In the genomic region with DNA sequence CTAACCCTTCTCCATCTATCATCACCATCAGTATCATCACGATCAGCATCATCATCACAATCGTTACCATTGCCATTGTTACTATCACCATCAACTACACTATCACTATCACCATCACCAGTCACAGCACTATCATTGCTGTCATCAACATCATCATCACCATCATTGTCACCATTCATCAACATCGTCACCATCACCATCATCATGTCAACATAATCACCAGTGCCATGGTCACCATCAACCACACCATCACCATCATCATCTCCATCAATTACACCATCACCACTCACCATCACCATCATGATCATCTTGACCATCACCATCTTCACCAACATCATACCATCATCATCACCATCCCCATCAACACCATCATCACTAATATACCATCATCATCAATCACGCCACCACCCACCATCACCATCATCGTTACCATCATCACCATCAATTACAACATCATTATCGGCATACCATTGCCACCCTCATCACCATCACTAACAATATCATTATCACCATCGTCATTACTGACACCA, we compare ENCODE assay signal across 15 cellular contexts.
A peak's percentile ranks its signal among the peaks of the same experiment; 100 is the strongest.
DNase-seq lines count a peak whose midpoint lies in the region; ATAC-seq and TF ChIP-seq lines count a peak whose summit lies in the region.
"Had no signal": no experiment of that assay in that cellular context is flagged by ENCODE, and none has a peak within 500 bp of the region (broad histone marks: within the 10 kb centered on the region; RNA-seq: fewer than 3 reads in every experiment).

No MANE protein-coding gene starts in this region.

- POLR2A ChIA-PET in HEK293 (lab: Yijun Ruan, JAX) = no interaction called here

- H3K27me3 ChIP-seq in SJSA1 (replicated peaks) (no peaks in the 10 kb centered on the region), osteoblast (ENCODE audit: insufficient read depth, low read length) (no peaks in the 10 kb centered on the region)
- H3K27me3 ChIP-seq: BE2C had no signal

- H3K27ac ChIP-seq in HEK293 (ENCODE audit: extremely low read depth, low read depth, low read length) (no peak overlapping the region), SJSA1 (0 out of 2 replicates have a peak overlapping the region, but pooled peaks have one; percentile 86), osteoblast (ENCODE audit: low read depth, low read length) (no peak overlapping the region)
- H3K27ac ChIP-seq: C4-2B, HL-60 had no signal

- peaks cover 47% of the 10 kb centered on the region for H3K79me2 ChIP-seq in osteoblast (ENCODE audit: insufficient read depth, low read length)

- DNase-seq in SJSA1 (ENCODE audit: low read depth in 1 of 2, low spot score in 2 of 2) (no peak), osteoblast (ENCODE audit: insufficient read length, low spot score, missing footprints) (peak; percentile 38), medulla oblongata (ENCODE audit: extremely low spot score) (no peak)
- no peak for DNase-seq in stimulated activated naive CD8-positive, alpha-beta T cell treated with anti-CD3 and anti-CD28 coated beads, Interleukin-15, Interleukin-2, amounts not matched to agents 100 U/mL and 50 U/mL, for 24 hours
- DNase-seq: BE2C; CD4-positive, alpha-beta memory T cell; DMS79; H9 had no signal

- no peak for ATAC-seq in stimulated activated naive CD8-positive, alpha-beta T cell treated with anti-CD3 and anti-CD28 coated beads, Interleukin-15, Interleukin-2, amounts not matched to agents 100 U/mL and 50 U/mL, for 24 hours
- ATAC-seq in HG02763 (IDR thresholded peaks at IDR 0.05; ENCODE audit: unreplicated experiment) (no peak), GM21619 (IDR thresholded peaks at IDR 0.05; ENCODE audit: unreplicated experiment) (no peak)
- ATAC-seq: GM12878, GM23338 had no signal

- H3K9me3 ChIP-seq in HEK293 (ENCODE audit: control insufficient read depth, insufficient read depth, low read depth, low read length) (no peaks in the 10 kb centered on the region), SJSA1 (replicated peaks) (no peaks in the 10 kb centered on the region), osteoblast (ENCODE audit: low read depth, low read length) (no peaks in the 10 kb centered on the region)
- H3K9me3 ChIP-seq: BE2C had no signal

- H3K36me3 ChIP-seq in HEK293 (ENCODE audit: control insufficient read depth in 2 of 2, insufficient read depth in 1 of 2, low read length in 2 of 2) (no peaks in the 10 kb centered on the region), SJSA1 (peaks cover 54% of the 10 kb centered on the region), osteoblast (ENCODE audit: insufficient read depth, low read length) (peaks cover 19% of the 10 kb centered on the region)
- H3K36me3 ChIP-seq: BE2C had no signal

- peaks cover 27% of the 10 kb centered on the region for H4K20me1 ChIP-seq in osteoblast (ENCODE audit: insufficient read depth, low read length)

- no peak overlapping the region for H3K4me2 ChIP-seq in osteoblast (ENCODE audit: insufficient read depth, low read length)
- H3K4me2 ChIP-seq: GM23338 had no signal

- TF ChIP-seq CTCF in HEK293 (tag by site-specific recombination; IDR thresholded peaks at IDR 0.05) (no peak), osteoblast (IDR thresholded peaks at IDR 0.05; ENCODE audit: extremely low read depth, low read depth, low read length) (no peak)

- CTCF ChIA-PET in HEK293 (lab: Yijun Ruan, JAX) = no interaction called here

- H3K4me1 ChIP-seq in HEK293 (ENCODE audit: control insufficient read depth, insufficient read depth, low read length) (no peaks in the 10 kb centered on the region), SJSA1 (replicated peaks) (peaks cover 81% of the 10 kb centered on the region), osteoblast (ENCODE audit: insufficient read depth, low read length) (peaks cover 40% of the 10 kb centered on the region)
- H3K4me1 ChIP-seq: BE2C had no signal

- no peak overlapping the region for H2AFZ ChIP-seq in osteoblast (ENCODE audit: low read length)
- H2AFZ ChIP-seq: GM23338 had no signal

- H3K4me3 ChIP-seq in HEK293 (ENCODE audit: low read depth, low read length) = no peak overlapping the region
- H3K4me3 ChIP-seq in SJSA1 = no peak overlapping the region
- no peak overlapping the region for H3K4me3 ChIP-seq in osteoblast (ENCODE audit: insufficient read depth, low read length)
- H3K4me3 ChIP-seq: GM12878, GM23338 had no signal

TF ChIP-seq in HEK293, 187 proteins besides CTCF, POLR2A, EP300 and RAD21:
- TF ChIP-seq ZNF654 (tag by site-specific recombination; IDR thresholded peaks at IDR 0.05; ENCODE audit: low read depth) = no peak
- TF ChIP-seq ZNF140 (tag by site-specific recombination; IDR thresholded peaks at IDR 0.05) = no peak
- TF ChIP-seq, protein P1, sequence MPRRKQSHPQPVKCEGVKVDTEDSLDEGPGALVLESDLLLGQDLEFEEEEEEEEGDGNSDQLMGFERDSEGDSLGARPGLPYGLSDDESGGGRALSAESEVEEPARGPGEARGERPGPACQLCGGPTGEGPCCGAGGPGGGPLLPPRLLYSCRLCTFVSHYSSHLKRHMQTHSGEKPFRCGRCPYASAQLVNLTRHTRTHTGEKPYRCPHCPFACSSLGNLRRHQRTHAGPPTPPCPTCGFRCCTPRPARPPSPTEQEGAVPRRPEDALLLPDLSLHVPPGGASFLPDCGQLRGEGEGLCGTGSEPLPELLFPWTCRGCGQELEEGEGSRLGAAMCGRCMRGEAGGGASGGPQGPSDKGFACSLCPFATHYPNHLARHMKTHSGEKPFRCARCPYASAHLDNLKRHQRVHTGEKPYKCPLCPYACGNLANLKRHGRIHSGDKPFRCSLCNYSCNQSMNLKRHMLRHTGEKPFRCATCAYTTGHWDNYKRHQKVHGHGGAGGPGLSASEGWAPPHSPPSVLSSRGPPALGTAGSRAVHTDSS (tag by site-specific recombination; IDR thresholded peaks at IDR 0.05) = peak; percentile 80
- TF ChIP-seq, protein P2, sequence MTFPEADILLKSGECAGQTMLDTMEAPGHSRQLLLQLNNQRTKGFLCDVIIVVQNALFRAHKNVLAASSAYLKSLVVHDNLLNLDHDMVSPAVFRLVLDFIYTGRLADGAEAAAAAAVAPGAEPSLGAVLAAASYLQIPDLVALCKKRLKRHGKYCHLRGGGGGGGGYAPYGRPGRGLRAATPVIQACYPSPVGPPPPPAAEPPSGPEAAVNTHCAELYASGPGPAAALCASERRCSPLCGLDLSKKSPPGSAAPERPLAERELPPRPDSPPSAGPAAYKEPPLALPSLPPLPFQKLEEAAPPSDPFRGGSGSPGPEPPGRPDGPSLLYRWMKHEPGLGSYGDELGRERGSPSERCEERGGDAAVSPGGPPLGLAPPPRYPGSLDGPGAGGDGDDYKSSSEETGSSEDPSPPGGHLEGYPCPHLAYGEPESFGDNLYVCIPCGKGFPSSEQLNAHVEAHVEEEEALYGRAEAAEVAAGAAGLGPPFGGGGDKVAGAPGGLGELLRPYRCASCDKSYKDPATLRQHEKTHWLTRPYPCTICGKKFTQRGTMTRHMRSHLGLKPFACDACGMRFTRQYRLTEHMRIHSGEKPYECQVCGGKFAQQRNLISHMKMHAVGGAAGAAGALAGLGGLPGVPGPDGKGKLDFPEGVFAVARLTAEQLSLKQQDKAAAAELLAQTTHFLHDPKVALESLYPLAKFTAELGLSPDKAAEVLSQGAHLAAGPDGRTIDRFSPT (tag by site-specific recombination; IDR thresholded peaks at IDR 0.05) = no peak
- TF ChIP-seq, protein P3, sequence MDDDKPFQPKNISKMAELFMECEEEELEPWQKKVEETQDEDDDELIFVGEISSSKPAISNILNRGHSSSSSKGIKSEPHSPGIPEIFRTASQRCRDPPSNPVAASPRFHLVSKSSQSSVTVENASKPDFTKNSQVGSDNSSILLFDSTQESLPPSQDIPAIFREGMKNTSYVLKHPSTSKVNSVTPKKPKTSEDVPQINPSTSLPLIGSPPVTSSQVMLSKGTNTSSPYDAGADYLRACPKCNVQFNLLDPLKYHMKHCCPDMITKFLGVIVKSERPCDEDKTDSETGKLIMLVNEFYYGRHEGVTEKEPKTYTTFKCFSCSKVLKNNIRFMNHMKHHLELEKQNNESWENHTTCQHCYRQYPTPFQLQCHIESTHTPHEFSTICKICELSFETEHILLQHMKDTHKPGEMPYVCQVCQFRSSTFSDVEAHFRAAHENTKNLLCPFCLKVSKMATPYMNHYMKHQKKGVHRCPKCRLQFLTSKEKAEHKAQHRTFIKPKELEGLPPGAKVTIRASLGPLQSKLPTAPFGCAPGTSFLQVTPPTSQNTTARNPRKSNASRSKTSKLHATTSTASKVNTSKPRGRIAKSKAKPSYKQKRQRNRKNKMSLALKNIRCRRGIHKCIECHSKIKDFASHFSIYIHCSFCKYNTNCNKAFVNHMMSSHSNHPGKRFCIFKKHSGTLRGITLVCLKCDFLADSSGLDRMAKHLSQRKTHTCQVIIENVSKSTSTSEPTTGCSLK (tag by site-specific recombination; IDR thresholded peaks at IDR 0.05) = no peak
- TF ChIP-seq ZNF514 (tag by site-specific recombination; IDR thresholded peaks at IDR 0.05) = no peak
